In genomic region chr16:29645699-29646187, GRCh38 we compare ENCODE assay signal across 10 cellular contexts. TPM values are rescaled to one million over a fixed set of nuclear protein-coding genes. Genes with fewer than 3 reads are reported as not detected.
A peak's percentile ranks its signal among the peaks of the same experiment; 100 is the strongest.
DNase-seq lines count a peak whose midpoint lies in the region; ATAC-seq and TF ChIP-seq lines count a peak whose summit lies in the region.
"Had no signal": no experiment of that assay in that cellular context is flagged by ENCODE, and none has a peak within 500 bp of the region (broad histone marks: within the 10 kb centered on the region; RNA-seq: fewer than 3 reads in every experiment).

No MANE protein-coding gene starts in this region.

- no peak for TF ChIP-seq RAD21 in HCT116 (IDR thresholded peaks at IDR 0.05; ENCODE audit: low read depth)

- H3K4me3 ChIP-seq in HCT116 (replicated peaks in 1 of 2; ENCODE audit: low read depth in 1 of 2, low read length in 2 of 2): no peak overlapping the region
- no peak overlapping the region for H3K4me3 ChIP-seq in left lung
- H3K4me3 ChIP-seq: transverse colon had no signal

- CTCF ChIA-PET in HCT116 (lab: Charles Lee): no interaction called here
- CTCF ChIA-PET in RWPE1 (lab: Yijun Ruan, JAX): no interaction called here

- H3K27me3 ChIP-seq in HCT116 (ENCODE audit: insufficient read depth, low read length) (no peaks in the 10 kb centered on the region), left lung (no peaks in the 10 kb centered on the region)
- H3K27me3 ChIP-seq: brain microvascular endothelial cell, transverse colon had no signal

- H3K27ac ChIP-seq in HCT116 (ENCODE audit: low read depth, low read length): no peak overlapping the region
- H3K27ac ChIP-seq in left lung: peak overlapping the region in 1 of 2 donors; percentile 57
- H3K27ac ChIP-seq in RWPE1: no peak overlapping the region
- H3K27ac ChIP-seq: brain microvascular endothelial cell had no signal

- no peak overlapping the region for H3K9ac ChIP-seq in HCT116 (ENCODE audit: low read length)

- no peaks in the 10 kb centered on the region for H3K79me2 ChIP-seq in HCT116 (ENCODE audit: insufficient read depth, low read length)

- in situ Hi-C loops in G401 (cut with HindIII; ENCODE audit: low sequenced_read_pairs): no loop called here

- H3K36me3 ChIP-seq in HCT116 (ENCODE audit: control insufficient read depth in 1 of 2, insufficient read depth in 2 of 2, low read length in 2 of 2): no peaks in the 10 kb centered on the region
- no peaks in the 10 kb centered on the region for H3K36me3 ChIP-seq in left lung
- H3K36me3 ChIP-seq: brain microvascular endothelial cell, transverse colon had no signal

- ATAC-seq in HCT116 (peak; percentile 74), SK-N-SH treated with all-trans-retinoic acid at 6 μM for 48 hours (peak; percentile 43; the same call in 1 of the 3 replicates), left lung (peak; percentile 33), GM21360 (IDR thresholded peaks at IDR 0.05; ENCODE audit: unreplicated experiment) (no peak)

- H3K4me2 ChIP-seq in HCT116 (ENCODE audit: low read length): no peak overlapping the region

- POLR2A ChIA-PET in HCT116 (lab: Charles Lee) (interaction anchor here (0.6 to 1.0 kb wide), 2 partner anchors 9 to 171 kb away, joined by 3 read pairs; no protein-coding TSS in a partner anchor), RWPE1 (lab: Yijun Ruan, JAX; ENCODE audit: low non-redundant PET) (no interaction called here)

- BruUV-seq in HCT116 (replicated peaks; lab: Mats Ljungman, UMichigan): no TSS peak

- H2AFZ ChIP-seq in HCT116 (ENCODE audit: low read depth, low read length, poor library complexity, severe bottlenecking): peak overlapping the region; percentile 73

- H4K20me1 ChIP-seq in HCT116 (ENCODE audit: insufficient read depth): no peaks in the 10 kb centered on the region

- TF ChIP-seq CTCF in HCT116 (IDR thresholded peaks at IDR 0.05 in 2 of 3, conservative IDR thresholded peaks at IDR 0.05 in 1 of 3; ENCODE audit: borderline replicate concordance in 1 of 3, insufficient read depth in 1 of 3, low read depth in 2 of 3, low read length in 2 of 3): no peak
- no peak for TF ChIP-seq CTCF in left lung (IDR thresholded peaks at IDR 0.05)
- no peak for TF ChIP-seq CTCF in RWPE1 (conservative IDR thresholded peaks at IDR 0.05; ENCODE audit: low read depth)

- peak; percentile 19 for DNase-seq in G401 (ENCODE audit: low spot score)
- DNase-seq in HCT116 (ENCODE audit: low read depth, low spot score): peak; percentile 49
- DNase-seq in left lung: no peak
- no peak for DNase-seq in T1000 (lab: John Stamatoyannopoulos, UW)
- DNase-seq in RWPE1 (ENCODE audit: low spot score): no peak
- no peak for DNase-seq in NCI-H748 treated with DMSO at 0.1 percent for 48 hours (lab: John Stamatoyannopoulos, UW)
- DNase-seq: brain microvascular endothelial cell, transverse colon had no signal

- H3K4me1 ChIP-seq in HCT116 (ENCODE audit: control insufficient read depth in 1 of 2, insufficient read depth in 2 of 2, low read length in 2 of 2) (no peaks in the 10 kb centered on the region), left lung (peaks cover 0 to 32% of the 10 kb centered on the region in 2 donors)
- H3K4me1 ChIP-seq: transverse colon had no signal

- TF ChIP-seq POLR2A in HCT116 (IDR thresholded peaks at IDR 0.05; ENCODE audit: borderline replicate concordance, extremely low read depth, insufficient read depth, insufficient read length): no peak

- intact Hi-C loops in HCT116 (cut with micrococcal nuclease) (no loop called here), left lung (cut with DNase I) (no loop called here)

- H3K9me3 ChIP-seq in HCT116 (ENCODE audit: control insufficient read depth in 1 of 2, insufficient read depth in 1 of 2, low read depth in 1 of 2, low read length in 2 of 2) (no peaks in the 10 kb centered on the region), left lung (no peaks in the 10 kb centered on the region)
- H3K9me3 ChIP-seq: transverse colon had no signal

- RAD21 ChIA-PET in HCT116 (lab: Charles Lee; ENCODE audit: low non-redundant PET in 1 of 2, low total read pairs in 2 of 2, uncharacterized antibody in 2 of 2, unreplicated experiment in 2 of 2): no interaction called here

- H3K9me2 ChIP-seq in HCT116 (ENCODE audit: insufficient read depth): no peaks in the 10 kb centered on the region

TF ChIP-seq in HCT116, 20 proteins besides CTCF, POLR2A, EP300 and RAD21 (continues in another document):
- TF ChIP-seq ATF3 (IDR thresholded peaks at IDR 0.05) (no peak), ELF1 (IDR thresholded peaks at IDR 0.05; ENCODE audit: borderline replicate concordance, low read depth) (no peak), ZBTB33 (IDR thresholded peaks at IDR 0.05; ENCODE audit: extremely low read depth, insufficient replicate concordance, low read length) (no peak), EGR1 (IDR thresholded peaks at IDR 0.05; ENCODE audit: low read depth) (no peak), ZFX (IDR thresholded peaks at IDR 0.05) (peak; percentile 17; the same call in 1 of the 2 replicates), CEBPB (IDR thresholded peaks at IDR 0.05; ENCODE audit: low read depth) (no peak), JUND (IDR thresholded peaks at IDR 0.05) (no peak), TCF7L2 (IDR thresholded peaks at IDR 0.05; ENCODE audit: borderline replicate concordance, extremely low read depth, insufficient read depth, insufficient read length) (no peak), ZNF274 (IDR thresholded peaks at IDR 0.05; ENCODE audit: low read depth, low read length) (no peak), POLR2AphosphoS5 (IDR thresholded peaks at IDR 0.05; ENCODE audit: low read depth, low read length) (no peak), YY1 (IDR thresholded peaks at IDR 0.05; ENCODE audit: extremely low read depth, insufficient replicate concordance, low read depth, low read length) (peak; percentile 13)

TF ChIP-seq in SK-N-SH treated with all-trans-retinoic acid at 6 μM for 48 hours, 23 proteins besides CTCF, POLR2A, EP300 and RAD21 (continues in another document):
- no peak for TF ChIP-seq BACH2 (CRISPR knock-in tag; IDR thresholded peaks at IDR 0.05; ENCODE audit: borderline replicate concordance)
- no peak for TF ChIP-seq ZNF70 (CRISPR knock-in tag; IDR thresholded peaks at IDR 0.05)
- no peak for TF ChIP-seq TSHZ2 (CRISPR knock-in tag; IDR thresholded peaks at IDR 0.05)
- no peak for TF ChIP-seq OSR1 (CRISPR knock-in tag; IDR thresholded peaks at IDR 0.05)
- TF ChIP-seq GLIS3 (CRISPR knock-in tag; IDR thresholded peaks at IDR 0.05): no peak
- no peak for TF ChIP-seq ARNTL (CRISPR knock-in tag; IDR thresholded peaks at IDR 0.05; ENCODE audit: borderline replicate concordance, low read depth)
- TF ChIP-seq ZC3H10 (CRISPR knock-in tag; IDR thresholded peaks at IDR 0.05): no peak
- no peak for TF ChIP-seq CSDC2 (CRISPR knock-in tag; IDR thresholded peaks at IDR 0.05)
- TF ChIP-seq ZNF8 (CRISPR knock-in tag; IDR thresholded peaks at IDR 0.05): no peak
- TF ChIP-seq POU6F1 (CRISPR knock-in tag; IDR thresholded peaks at IDR 0.05; ENCODE audit: borderline replicate concordance, low read depth): no peak
- no peak for TF ChIP-seq ZNF565 (CRISPR knock-in tag; conservative IDR thresholded peaks at IDR 0.05; ENCODE audit: low read depth)

RNA-seq across cellular contexts. Expression of gene SPN, which starts 17.3 kb away (rescaled TPM):
- total RNA-seq in G401 (2014; rRNA removed; shearing (Covaris generic)): 0.37 TPM in 1 of 2 replicates, not detected in the other
- 0.47 TPM for total RNA-seq in HCT116 (2021; ENCODE audit: unreplicated experiment)
- polyA plus RNA-seq in HCT116 (2012): 0.02 and 0.30 TPM in 2 replicates
- total RNA-seq in left lung: 10 to 100 TPM; 27.7 to 29.1 TPM

RNA-seq across cellular contexts. Expression of gene QPRT, which starts 33.2 kb away (rescaled TPM):
- 96.6 and 105 TPM in 2 replicates for total RNA-seq in G401 (2014; rRNA removed; shearing (Covaris generic))
- total RNA-seq in HCT116 (2021; ENCODE audit: unreplicated experiment) (0.52 TPM), left lung (10 to 100 TPM; 21.9 to 27.1 TPM)
- 0.13 and 0.19 TPM in 2 replicates for polyA plus RNA-seq in HCT116 (2012)

Comparison
In these comparisons a context has a peak if more than half of its experiments do, and no peak if none do; other contexts are left out.
1. DNase-seq: peak in G401 (single experiment) and HCT116 (single experiment); none in left lung (0 of 2), T1000 (single experiment), RWPE1 (single experiment) and NCI-H748 treated with DMSO at 0.1 percent for 48 hours (single experiment).
2. RNA of gene SPN, which starts 17.3 kb away (total RNA-seq): 27.7 to 29.1 TPM in left lung; 0.47 TPM in HCT116 (single experiment) and 0.37 TPM in G401; every median in the first group is over 10 times any median in the second.
3. RNA of gene QPRT, which starts 33.2 kb away (total RNA-seq): 96.6 to 105 TPM in G401 and 21.9 to 27.1 TPM in left lung; 0.52 TPM in HCT116 (single experiment); every median in the first group is over 10 times any median in the second.